ENCODE assay signal across 8 cellular contexts in genomic region chr1:58755468-58755872, GRCh38. TPM values are rescaled to one million over a fixed set of nuclear protein-coding genes. Genes with fewer than 3 reads are reported as not detected.
DNase-seq lines count a peak whose midpoint lies in the region; ATAC-seq, FAIRE-seq and TF ChIP-seq lines count a peak whose summit lies in the region.

No MANE protein-coding gene starts in this region.

- no peak for TF ChIP-seq POLR2A in GM12891 (IDR thresholded peaks at IDR 0.05; ENCODE audit: low read depth, low read length)

- DNase-seq in GM12891 (ENCODE audit: insufficient read length, low spot score) = peak; percentile 29
- DNase-seq in amniotic stem cell (lab: John Stamatoyannopoulos, UW) = peak; percentile 94
- DNase-seq in inferior parietal cortex (ENCODE audit: extremely low spot score) = peak; percentile 27
- peak; percentile 36 for DNase-seq in stimulated activated CD4-positive, alpha-beta T cell treated with anti-CD3 and anti-CD28 coated beads, Interleukin-2, amount 100 ng/mL, for 4 hours (ENCODE audit: low read depth)

- peak; percentile 68 for ATAC-seq in HG03135 (IDR thresholded peaks at IDR 0.05; ENCODE audit: unreplicated experiment)
- ATAC-seq in SK-N-SH treated with all-trans-retinoic acid at 6 μM for 48 hours = peak; percentile 95
- no peak for ATAC-seq in GM18502 (IDR thresholded peaks at IDR 0.05; ENCODE audit: poor library complexity, unreplicated experiment)
- ATAC-seq in GM19023 (IDR thresholded peaks at IDR 0.05; ENCODE audit: unreplicated experiment) = no peak

- no peak for FAIRE-seq in GM12891 (lab: Jason Lieb, UNC)

TF ChIP-seq in GM12891, 5 proteins besides CTCF, POLR2A, EP300 and RAD21:
- TF ChIP-seq POLR2AphosphoS5 (IDR thresholded peaks at IDR 0.05; ENCODE audit: low read depth, low read length) (no peak), SPI1 (IDR thresholded peaks at IDR 0.05; ENCODE audit: low read depth, low read length) (0 out of 2 replicates have a peak, but pooled peaks have one; percentile 27)
TF ChIP-seq in GM12891: peak in this region for 1.

TF ChIP-seq in SK-N-SH treated with all-trans-retinoic acid at 6 μM for 48 hours, 23 proteins besides CTCF, POLR2A, EP300 and RAD21:
- TF ChIP-seq CSDC2 (CRISPR knock-in tag; IDR thresholded peaks at IDR 0.05) = peak; percentile 92
- TF ChIP-seq ZFP30 (CRISPR knock-in tag; IDR thresholded peaks at IDR 0.05) = no peak; the same call in 1 of the 2 replicates
- no peak for TF ChIP-seq TCF4 (CRISPR knock-in tag; IDR thresholded peaks at IDR 0.05; ENCODE audit: borderline replicate concordance)
- no peak for TF ChIP-seq ZNF565 (CRISPR knock-in tag; conservative IDR thresholded peaks at IDR 0.05; ENCODE audit: low read depth)
- TF ChIP-seq PPARA (CRISPR knock-in tag; IDR thresholded peaks at IDR 0.05; ENCODE audit: borderline replicate concordance) = no peak
- no peak for TF ChIP-seq SNAI2 (CRISPR knock-in tag; IDR thresholded peaks at IDR 0.05)
- TF ChIP-seq ARNTL (CRISPR knock-in tag; IDR thresholded peaks at IDR 0.05; ENCODE audit: borderline replicate concordance, low read depth) = no peak
- TF ChIP-seq OSR1 (CRISPR knock-in tag; IDR thresholded peaks at IDR 0.05) = 0 out of 2 replicates have a peak, but pooled peaks have one; percentile 28
- TF ChIP-seq POU6F1 (CRISPR knock-in tag; IDR thresholded peaks at IDR 0.05; ENCODE audit: borderline replicate concordance, low read depth) = no peak
- TF ChIP-seq, protein P1, sequence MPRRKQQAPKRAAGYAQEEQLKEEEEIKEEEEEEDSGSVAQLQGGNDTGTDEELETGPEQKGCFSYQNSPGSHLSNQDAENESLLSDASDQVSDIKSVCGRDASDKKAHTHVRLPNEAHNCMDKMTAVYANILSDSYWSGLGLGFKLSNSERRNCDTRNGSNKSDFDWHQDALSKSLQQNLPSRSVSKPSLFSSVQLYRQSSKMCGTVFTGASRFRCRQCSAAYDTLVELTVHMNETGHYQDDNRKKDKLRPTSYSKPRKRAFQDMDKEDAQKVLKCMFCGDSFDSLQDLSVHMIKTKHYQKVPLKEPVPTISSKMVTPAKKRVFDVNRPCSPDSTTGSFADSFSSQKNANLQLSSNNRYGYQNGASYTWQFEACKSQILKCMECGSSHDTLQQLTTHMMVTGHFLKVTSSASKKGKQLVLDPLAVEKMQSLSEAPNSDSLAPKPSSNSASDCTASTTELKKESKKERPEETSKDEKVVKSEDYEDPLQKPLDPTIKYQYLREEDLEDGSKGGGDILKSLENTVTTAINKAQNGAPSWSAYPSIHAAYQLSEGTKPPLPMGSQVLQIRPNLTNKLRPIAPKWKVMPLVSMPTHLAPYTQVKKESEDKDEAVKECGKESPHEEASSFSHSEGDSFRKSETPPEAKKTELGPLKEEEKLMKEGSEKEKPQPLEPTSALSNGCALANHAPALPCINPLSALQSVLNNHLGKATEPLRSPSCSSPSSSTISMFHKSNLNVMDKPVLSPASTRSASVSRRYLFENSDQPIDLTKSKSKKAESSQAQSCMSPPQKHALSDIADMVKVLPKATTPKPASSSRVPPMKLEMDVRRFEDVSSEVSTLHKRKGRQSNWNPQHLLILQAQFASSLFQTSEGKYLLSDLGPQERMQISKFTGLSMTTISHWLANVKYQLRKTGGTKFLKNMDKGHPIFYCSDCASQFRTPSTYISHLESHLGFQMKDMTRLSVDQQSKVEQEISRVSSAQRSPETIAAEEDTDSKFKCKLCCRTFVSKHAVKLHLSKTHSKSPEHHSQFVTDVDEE (CRISPR knock-in tag; IDR thresholded peaks at IDR 0.05) = no peak
- no peak for TF ChIP-seq RARB (CRISPR knock-in tag; IDR thresholded peaks at IDR 0.05)
- TF ChIP-seq ZC3H10 (CRISPR knock-in tag; IDR thresholded peaks at IDR 0.05) = no peak
- TF ChIP-seq ISL1 (CRISPR knock-in tag; IDR thresholded peaks at IDR 0.05) = 0 out of 2 replicates have a peak, but pooled peaks have one; percentile 20
- TF ChIP-seq ZFP3 (CRISPR knock-in tag; IDR thresholded peaks at IDR 0.05) = peak; percentile 94
- TF ChIP-seq TOX (CRISPR knock-in tag; IDR thresholded peaks at IDR 0.05; ENCODE audit: borderline replicate concordance) = no peak
- no peak for TF ChIP-seq CSRNP3 (CRISPR knock-in tag; IDR thresholded peaks at IDR 0.05)
- TF ChIP-seq BACH2 (CRISPR knock-in tag; IDR thresholded peaks at IDR 0.05; ENCODE audit: borderline replicate concordance) = no peak
- no peak for TF ChIP-seq CREB5 (CRISPR knock-in tag; IDR thresholded peaks at IDR 0.05; ENCODE audit: low read depth)
- TF ChIP-seq ESRRG (CRISPR knock-in tag; IDR thresholded peaks at IDR 0.05) = no peak
- TF ChIP-seq ZNF70 (CRISPR knock-in tag; IDR thresholded peaks at IDR 0.05) = no peak

RNA-seq across cellular contexts. Expression of gene JUN, which starts 28.4 kb away (rescaled TPM):
- polyA plus RNA-seq in GM12891 (2012; ENCODE audit: low read depth, missing spikeins) = 12.5 TPM

RNA-seq across cellular contexts. Expression of gene MYSM1, which starts 55.6 kb away (rescaled TPM):
- 11.3 TPM for polyA plus RNA-seq in GM12891 (2012; ENCODE audit: low read depth, missing spikeins)

Comparison
In these comparisons a context has a peak if more than half of its experiments do, and no peak if none do; other contexts are left out.
1. DNase-seq: peak in every context shown above with its lines; median percentile 94 in amniotic stem cell; 36 in stimulated activated CD4-positive, alpha-beta T cell treated with anti-CD3 and anti-CD28 coated beads, Interleukin-2, amount 100 ng/mL, for 4 hours; 29 in GM12891; 27 in inferior parietal cortex.
2. ATAC-seq: peak in HG03135 (single experiment) and SK-N-SH treated with all-trans-retinoic acid at 6 μM for 48 hours (single experiment); none in GM18502 (single experiment) and GM19023 (single experiment).